In genomic region chr3:129593595-129594339, GRCh38 we compare ENCODE assay signal across 1 cellular context.
A peak's percentile ranks its signal among the peaks of the same experiment; 100 is the strongest.
TF ChIP-seq lines count a peak whose summit lies in the region.

No MANE protein-coding gene starts in this region.

TF ChIP-seq in HepG2, 621 proteins besides CTCF, POLR2A, EP300 and RAD21 (continued from another document and continues in another):
- TF ChIP-seq GPBP1L1 (CRISPR knock-in tag; IDR thresholded peaks at IDR 0.05) (no peak), ZNF282 (IDR thresholded peaks at IDR 0.05; ENCODE audit: partially characterized antibody) (no peak), ZSCAN31 (CRISPR knock-in tag; IDR thresholded peaks at IDR 0.05; ENCODE audit: low read depth) (no peak), HOMEZ (CRISPR knock-in tag; IDR thresholded peaks at IDR 0.05; ENCODE audit: low read depth) (no peak), TBL1XR1 (IDR thresholded peaks at IDR 0.05; ENCODE audit: borderline replicate concordance, low read length, partially characterized antibody) (peak; percentile 42), GLI4 (CRISPR knock-in tag; IDR thresholded peaks at IDR 0.05; ENCODE audit: borderline replicate concordance) (no peak), HNRNPH1 (optimal IDR thresholded peaks at IDR 0.05; ENCODE audit: low read depth, low read length) (no peak), TSC22D2 (CRISPR knock-in tag; IDR thresholded peaks at IDR 0.05; ENCODE audit: borderline replicate concordance) (no peak), ZNF143 (CRISPR knock-in tag; IDR thresholded peaks at IDR 0.05) (peak; percentile 68), CREBL2 (CRISPR knock-in tag; IDR thresholded peaks at IDR 0.05; ENCODE audit: borderline replicate concordance) (no peak), TRAFD1 (CRISPR knock-in tag; IDR thresholded peaks at IDR 0.05; ENCODE audit: borderline replicate concordance) (0 out of 2 replicates have a peak, but pooled peaks have one; percentile 46), KMT2B (CRISPR knock-in tag; IDR thresholded peaks at IDR 0.05) (no peak; the same call in 1 of the 2 replicates), PREB (CRISPR knock-in tag; IDR thresholded peaks at IDR 0.05) (no peak), MIXL1 (CRISPR knock-in tag; IDR thresholded peaks at IDR 0.05) (peak; percentile 90), ARHGAP35 (CRISPR knock-in tag; IDR thresholded peaks at IDR 0.05; ENCODE audit: borderline replicate concordance) (no peak), ZKSCAN1 (IDR thresholded peaks at IDR 0.05; ENCODE audit: low read length) (no peak), NCOR1 (IDR thresholded peaks at IDR 0.05; ENCODE audit: borderline replicate concordance, low read length) (peak; percentile 88), SMC3 (IDR thresholded peaks at IDR 0.05; ENCODE audit: low read length) (no peak), GZF1 (CRISPR knock-in tag; IDR thresholded peaks at IDR 0.05) (peak; percentile 68; the same call in 1 of the 2 replicates), MYC (CRISPR knock-in tag; IDR thresholded peaks at IDR 0.05; ENCODE audit: borderline replicate concordance) (peak; percentile 24; the same call in 1 of the 2 replicates), PRDM10 (CRISPR knock-in tag; IDR thresholded peaks at IDR 0.05; ENCODE audit: low read depth) (peak; percentile 52; the same call in 1 of the 2 replicates), ZNF460 (CRISPR knock-in tag; IDR thresholded peaks at IDR 0.05; ENCODE audit: borderline replicate concordance) (peak; percentile 18; the same call in 1 of the 2 replicates), NCOA5 (CRISPR knock-in tag; IDR thresholded peaks at IDR 0.05) (no peak), ZNF839 (CRISPR knock-in tag; IDR thresholded peaks at IDR 0.05; ENCODE audit: borderline replicate concordance) (no peak), ZNF329 (CRISPR knock-in tag; IDR thresholded peaks at IDR 0.05; ENCODE audit: low read depth) (peak; percentile 24; the same call in 1 of the 2 replicates), ELF1 (CRISPR knock-in tag; IDR thresholded peaks at IDR 0.05) (peak; percentile 44), SSRP1 (CRISPR knock-in tag; IDR thresholded peaks at IDR 0.05) (no peak), FOXP1 (IDR thresholded peaks at IDR 0.05) (no peak), FOXP1 (CRISPR knock-in tag; IDR thresholded peaks at IDR 0.05) (peak; percentile 44; the same call in 1 of the 2 replicates), ZNF3 (CRISPR knock-in tag; IDR thresholded peaks at IDR 0.05) (0 out of 2 replicates have a peak, but pooled peaks have one; percentile 51), ZNF224 (CRISPR knock-in tag; IDR thresholded peaks at IDR 0.05) (peak; percentile 91)
- TF ChIP-seq, protein P1, sequence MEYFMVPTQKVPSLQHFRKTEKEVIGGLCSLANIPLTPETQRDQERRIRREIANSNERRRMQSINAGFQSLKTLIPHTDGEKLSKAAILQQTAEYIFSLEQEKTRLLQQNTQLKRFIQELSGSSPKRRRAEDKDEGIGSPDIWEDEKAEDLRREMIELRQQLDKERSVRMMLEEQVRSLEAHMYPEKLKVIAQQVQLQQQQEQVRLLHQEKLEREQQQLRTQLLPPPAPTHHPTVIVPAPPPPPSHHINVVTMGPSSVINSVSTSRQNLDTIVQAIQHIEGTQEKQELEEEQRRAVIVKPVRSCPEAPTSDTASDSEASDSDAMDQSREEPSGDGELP (IDR thresholded peaks at IDR 0.05; ENCODE audit: borderline replicate concordance, low read depth): peak; percentile 100
- TF ChIP-seq, protein P2, sequence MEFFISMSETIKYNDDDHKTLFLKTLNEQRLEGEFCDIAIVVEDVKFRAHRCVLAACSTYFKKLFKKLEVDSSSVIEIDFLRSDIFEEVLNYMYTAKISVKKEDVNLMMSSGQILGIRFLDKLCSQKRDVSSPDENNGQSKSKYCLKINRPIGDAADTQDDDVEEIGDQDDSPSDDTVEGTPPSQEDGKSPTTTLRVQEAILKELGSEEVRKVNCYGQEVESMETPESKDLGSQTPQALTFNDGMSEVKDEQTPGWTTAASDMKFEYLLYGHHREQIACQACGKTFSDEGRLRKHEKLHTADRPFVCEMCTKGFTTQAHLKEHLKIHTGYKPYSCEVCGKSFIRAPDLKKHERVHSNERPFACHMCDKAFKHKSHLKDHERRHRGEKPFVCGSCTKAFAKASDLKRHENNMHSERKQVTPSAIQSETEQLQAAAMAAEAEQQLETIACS (CRISPR knock-in tag; IDR thresholded peaks at IDR 0.05): no peak
- TF ChIP-seq, protein P3, sequence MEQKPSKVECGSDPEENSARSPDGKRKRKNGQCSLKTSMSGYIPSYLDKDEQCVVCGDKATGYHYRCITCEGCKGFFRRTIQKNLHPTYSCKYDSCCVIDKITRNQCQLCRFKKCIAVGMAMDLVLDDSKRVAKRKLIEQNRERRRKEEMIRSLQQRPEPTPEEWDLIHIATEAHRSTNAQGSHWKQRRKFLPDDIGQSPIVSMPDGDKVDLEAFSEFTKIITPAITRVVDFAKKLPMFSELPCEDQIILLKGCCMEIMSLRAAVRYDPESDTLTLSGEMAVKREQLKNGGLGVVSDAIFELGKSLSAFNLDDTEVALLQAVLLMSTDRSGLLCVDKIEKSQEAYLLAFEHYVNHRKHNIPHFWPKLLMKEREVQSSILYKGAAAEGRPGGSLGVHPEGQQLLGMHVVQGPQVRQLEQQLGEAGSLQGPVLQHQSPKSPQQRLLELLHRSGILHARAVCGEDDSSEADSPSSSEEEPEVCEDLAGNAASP (CRISPR knock-in tag; IDR thresholded peaks at IDR 0.05; ENCODE audit: borderline replicate concordance): no peak
- TF ChIP-seq, protein P4, sequence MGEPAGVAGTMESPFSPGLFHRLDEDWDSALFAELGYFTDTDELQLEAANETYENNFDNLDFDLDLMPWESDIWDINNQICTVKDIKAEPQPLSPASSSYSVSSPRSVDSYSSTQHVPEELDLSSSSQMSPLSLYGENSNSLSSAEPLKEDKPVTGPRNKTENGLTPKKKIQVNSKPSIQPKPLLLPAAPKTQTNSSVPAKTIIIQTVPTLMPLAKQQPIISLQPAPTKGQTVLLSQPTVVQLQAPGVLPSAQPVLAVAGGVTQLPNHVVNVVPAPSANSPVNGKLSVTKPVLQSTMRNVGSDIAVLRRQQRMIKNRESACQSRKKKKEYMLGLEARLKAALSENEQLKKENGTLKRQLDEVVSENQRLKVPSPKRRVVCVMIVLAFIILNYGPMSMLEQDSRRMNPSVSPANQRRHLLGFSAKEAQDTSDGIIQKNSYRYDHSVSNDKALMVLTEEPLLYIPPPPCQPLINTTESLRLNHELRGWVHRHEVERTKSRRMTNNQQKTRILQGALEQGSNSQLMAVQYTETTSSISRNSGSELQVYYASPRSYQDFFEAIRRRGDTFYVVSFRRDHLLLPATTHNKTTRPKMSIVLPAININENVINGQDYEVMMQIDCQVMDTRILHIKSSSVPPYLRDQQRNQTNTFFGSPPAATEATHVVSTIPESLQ (CRISPR knock-in tag; conservative IDR thresholded peaks at IDR 0.05): no peak
- TF ChIP-seq, protein P5, sequence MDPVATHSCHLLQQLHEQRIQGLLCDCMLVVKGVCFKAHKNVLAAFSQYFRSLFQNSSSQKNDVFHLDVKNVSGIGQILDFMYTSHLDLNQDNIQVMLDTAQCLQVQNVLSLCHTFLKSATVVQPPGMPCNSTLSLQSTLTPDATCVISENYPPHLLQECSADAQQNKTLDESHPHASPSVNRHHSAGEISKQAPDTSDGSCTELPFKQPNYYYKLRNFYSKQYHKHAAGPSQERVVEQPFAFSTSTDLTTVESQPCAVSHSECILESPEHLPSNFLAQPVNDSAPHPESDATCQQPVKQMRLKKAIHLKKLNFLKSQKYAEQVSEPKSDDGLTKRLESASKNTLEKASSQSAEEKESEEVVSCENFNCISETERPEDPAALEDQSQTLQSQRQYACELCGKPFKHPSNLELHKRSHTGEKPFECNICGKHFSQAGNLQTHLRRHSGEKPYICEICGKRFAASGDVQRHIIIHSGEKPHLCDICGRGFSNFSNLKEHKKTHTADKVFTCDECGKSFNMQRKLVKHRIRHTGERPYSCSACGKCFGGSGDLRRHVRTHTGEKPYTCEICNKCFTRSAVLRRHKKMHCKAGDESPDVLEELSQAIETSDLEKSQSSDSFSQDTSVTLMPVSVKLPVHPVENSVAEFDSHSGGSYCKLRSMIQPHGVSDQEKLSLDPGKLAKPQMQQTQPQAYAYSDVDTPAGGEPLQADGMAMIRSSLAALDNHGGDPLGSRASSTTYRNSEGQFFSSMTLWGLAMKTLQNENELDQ (CRISPR knock-in tag; IDR thresholded peaks at IDR 0.05; ENCODE audit: borderline replicate concordance): no peak
- TF ChIP-seq, protein P6, sequence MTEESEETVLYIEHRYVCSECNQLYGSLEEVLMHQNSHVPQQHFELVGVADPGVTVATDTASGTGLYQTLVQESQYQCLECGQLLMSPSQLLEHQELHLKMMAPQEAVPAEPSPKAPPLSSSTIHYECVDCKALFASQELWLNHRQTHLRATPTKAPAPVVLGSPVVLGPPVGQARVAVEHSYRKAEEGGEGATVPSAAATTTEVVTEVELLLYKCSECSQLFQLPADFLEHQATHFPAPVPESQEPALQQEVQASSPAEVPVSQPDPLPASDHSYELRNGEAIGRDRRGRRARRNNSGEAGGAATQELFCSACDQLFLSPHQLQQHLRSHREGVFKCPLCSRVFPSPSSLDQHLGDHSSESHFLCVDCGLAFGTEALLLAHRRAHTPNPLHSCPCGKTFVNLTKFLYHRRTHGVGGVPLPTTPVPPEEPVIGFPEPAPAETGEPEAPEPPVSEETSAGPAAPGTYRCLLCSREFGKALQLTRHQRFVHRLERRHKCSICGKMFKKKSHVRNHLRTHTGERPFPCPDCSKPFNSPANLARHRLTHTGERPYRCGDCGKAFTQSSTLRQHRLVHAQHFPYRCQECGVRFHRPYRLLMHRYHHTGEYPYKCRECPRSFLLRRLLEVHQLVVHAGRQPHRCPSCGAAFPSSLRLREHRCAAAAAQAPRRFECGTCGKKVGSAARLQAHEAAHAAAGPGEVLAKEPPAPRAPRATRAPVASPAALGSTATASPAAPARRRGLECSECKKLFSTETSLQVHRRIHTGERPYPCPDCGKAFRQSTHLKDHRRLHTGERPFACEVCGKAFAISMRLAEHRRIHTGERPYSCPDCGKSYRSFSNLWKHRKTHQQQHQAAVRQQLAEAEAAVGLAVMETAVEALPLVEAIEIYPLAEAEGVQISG (CRISPR knock-in tag; IDR thresholded peaks at IDR 0.05): peak; percentile 66
